In genomic region chr19:48646192-48646911, GRCh38 we compare ENCODE assay signal across 8 cellular contexts. TPM values are rescaled to one million over a fixed set of nuclear protein-coding genes. Genes with fewer than 3 reads are reported as not detected.
DNase-seq lines count a peak whose midpoint lies in the region; ATAC-seq and TF ChIP-seq lines count a peak whose summit lies in the region.

No MANE protein-coding gene starts in this region.

- H3K4me1 ChIP-seq in PC-9 (replicated peaks; ENCODE audit: insufficient read depth) = peaks cover 23% of the 10 kb centered on the region
- peaks cover 17 to 29% (median 26%) of the 10 kb centered on the region in 4 donors for H3K4me1 ChIP-seq in esophagus muscularis mucosa

- intact Hi-C loops in PC-9 (cut with micrococcal nuclease; ENCODE audit: unreplicated experiment) = loop anchor here (1.0 to 10.0 kb wide), 8 partner anchors 68 to 348 kb away; partner anchors contain the start of genes FTL, FUT1, GYS1 and RUVBL2
- intact Hi-C loops in esophagus muscularis mucosa (cut with DNase I) = loop anchor here (10.0 kb wide), 2 partner anchors 148 to 198 kb away; no protein-coding TSS in a partner anchor

- H3K36me3 ChIP-seq in PC-9 (ENCODE audit: low read depth) (no peaks in the 10 kb centered on the region), esophagus muscularis mucosa (no peaks in the 10 kb centered on the region)

- no peaks in the 10 kb centered on the region for H3K9me2 ChIP-seq in PC-9 (ENCODE audit: insufficient read depth)

- H3K79me2 ChIP-seq in PC-9 (ENCODE audit: low read depth) = no peaks in the 10 kb centered on the region

- H2AFZ ChIP-seq in PC-9 = peak overlapping the region; percentile 90

- TF ChIP-seq CTCF in PC-9 (conservative IDR thresholded peaks at IDR 0.05) = peak; percentile 97
- peak; percentile 92 to 98 (median 96) for TF ChIP-seq CTCF in esophagus muscularis mucosa (IDR thresholded peaks at IDR 0.05)

- no TSS peak for BruUV-seq in PC-9 (replicated peaks; lab: Mats Ljungman, UMichigan)

- H3K4me1 Mint-ChIP-seq in activated T-cell treated with anti-CD3 and anti-CD28 coated beads, Interleukin-2, amount 50 U/mL, for 24 hours (ENCODE audit: low read depth) = peaks cover 44% of the 10 kb centered on the region
- peaks cover 54 to 64% (median 62%) of the 10 kb centered on the region in 3 donors for H3K4me1 Mint-ChIP-seq in naive B cell

- H4K20me1 ChIP-seq in PC-9 (ENCODE audit: insufficient read depth) = no peaks in the 10 kb centered on the region

- no peaks in the 10 kb centered on the region for H3K9me3 ChIP-seq in PC-9 (ENCODE audit: insufficient read depth, low read depth)
- H3K9me3 ChIP-seq in esophagus muscularis mucosa = no peaks in the 10 kb centered on the region

- ATAC-seq in GM21515 (IDR thresholded peaks at IDR 0.05; ENCODE audit: unreplicated experiment) (peak; percentile 66), naive B cell (ENCODE audit: low read depth in 2 of 2) (peak; percentile 71 to 79)

- no peak for TF ChIP-seq EP300 in esophagus muscularis mucosa (IDR thresholded peaks at IDR 0.05)

- 1% methylated on average over 28 of the region's 36 CpGs for WGBS in esophagus muscularis mucosa

- no peaks in the 10 kb centered on the region for H3K27me3 ChIP-seq in PC-9 (ENCODE audit: insufficient read depth, low read depth)
- H3K27me3 ChIP-seq in esophagus muscularis mucosa = no peaks in the 10 kb centered on the region

- peaks cover 30% of the 10 kb centered on the region for H3F3A ChIP-seq in PC-9 (ENCODE audit: insufficient read depth, low read depth)

- peak overlapping the region; percentile 97 for H3K4me2 ChIP-seq in PC-9

- no peaks in the 10 kb centered on the region for H3K36me3 Mint-ChIP-seq in activated T-cell treated with anti-CD3 and anti-CD28 coated beads, Interleukin-2, amount 50 U/mL, for 24 hours (ENCODE audit: low read depth)
- H3K36me3 Mint-ChIP-seq in naive B cell = no peaks in the 10 kb centered on the region

- no peaks in the 10 kb centered on the region for H3K9me3 Mint-ChIP-seq in activated T-cell treated with anti-CD3 and anti-CD28 coated beads, Interleukin-2, amount 50 U/mL, for 24 hours
- no peaks in the 10 kb centered on the region for H3K9me3 Mint-ChIP-seq in naive B cell

- no peak overlapping the region for H3K27ac ChIP-seq in PC-9
- peak overlapping the region; percentile 89 to 94 (median 91) for H3K27ac ChIP-seq in esophagus muscularis mucosa (replicated peaks in 1 of 4)

- POLR2A ChIA-PET in PC-9 (lab: Charles Lee; ENCODE audit: unreplicated experiment) = interaction anchor here (0.5 to 0.9 kb wide), 4 partner anchors 81 to 807 kb away, joined by 3 to 5 read pairs (median 4); partner anchors contain the start of gene GYS1

- CTCF ChIA-PET in PC-9 (lab: Charles Lee) = interaction anchor here (1.0 kb wide), 1 partner anchor 196 kb away, joined by 4 read pairs; no protein-coding TSS in a partner anchor

- peak overlapping the region; percentile 79 for H3K4me3 Mint-ChIP-seq in activated T-cell treated with anti-CD3 and anti-CD28 coated beads, Interleukin-2, amount 50 U/mL, for 24 hours
- peak overlapping the region; percentile 91 to 98 (median 96) for H3K4me3 Mint-ChIP-seq in naive B cell

- peak; percentile 74 for DNase-seq in COLO829 (ENCODE audit: low spot score)
- peak; percentile 86 for DNase-seq in Jurkat, Clone E6-1 (ENCODE audit: low read depth, low spot score)
- peak; percentile 66 to 90 for DNase-seq in PC-9
- DNase-seq in activated T-cell treated with anti-CD3 and anti-CD28 coated beads, Interleukin-2, amount 50 U/mL, for 24 hours = peak; percentile 97
- no peak for DNase-seq in esophagus muscularis mucosa (ENCODE audit: extremely low spot score)
- DNase-seq in naive B cell = peak; percentile 91
- peak; percentile 80 to 86 for DNase-seq in stimulated activated CD8-positive, alpha-beta memory T cell treated with anti-CD3 and anti-CD28 coated beads, Interleukin-7, amount 100 ng/mL, for 48 hours (ENCODE audit: extremely low read depth in 1 of 2, low read depth in 1 of 2)

- TF ChIP-seq POLR2A in esophagus muscularis mucosa (IDR thresholded peaks at IDR 0.05; ENCODE audit: low read depth) = no peak

- peak overlapping the region; percentile 58 for H3K4me3 ChIP-seq in Jurkat, Clone E6-1 (ENCODE audit: low read length)
- H3K4me3 ChIP-seq in PC-9 (peak overlapping the region; percentile 69), esophagus muscularis mucosa (peak overlapping the region; percentile 63 to 73 (median 67))

- H3K27me3 Mint-ChIP-seq in activated T-cell treated with anti-CD3 and anti-CD28 coated beads, Interleukin-2, amount 50 U/mL, for 24 hours = no peaks in the 10 kb centered on the region
- H3K27me3 Mint-ChIP-seq in naive B cell = no peaks in the 10 kb centered on the region

- H3K27ac Mint-ChIP-seq in activated T-cell treated with anti-CD3 and anti-CD28 coated beads, Interleukin-2, amount 50 U/mL, for 24 hours = peak overlapping the region; percentile 89
- H3K27ac Mint-ChIP-seq in naive B cell = peak overlapping the region; percentile 81 to 98 (median 94)

RNA-seq across cellular contexts. Expression of gene CA11, which starts 0.4 kb away (rescaled TPM):
- polyA plus RNA-seq in Jurkat, Clone E6-1 (2012; ENCODE audit: insufficient read depth, insufficient read length) = 21.9 TPM
- total RNA-seq in PC-9 (2021) = 11.0 and 12.2 TPM in 2 replicates
- total RNA-seq in esophagus muscularis mucosa = 10 to 100 TPM; 11.9 to 16.5 (median 14.9) TPM
- 10 to 100 TPM in 3 of 6 donors, 1 to 10 TPM in 3; 2.8 to 15.2 (median 10.6) TPM for polyA plus RNA-seq in naive B cell (ENCODE audit: low read depth in 6 of 6)

RNA-seq across cellular contexts. Expression of gene DBP, which starts 9.2 kb away (rescaled TPM):
- polyA plus RNA-seq in Jurkat, Clone E6-1 (2012; ENCODE audit: insufficient read depth, insufficient read length) = 23.6 TPM
- total RNA-seq in PC-9 (2021) (48.2 and 48.6 TPM in 2 replicates), esophagus muscularis mucosa (1 to 10 TPM; 3.0 to 9.3 (median 7.2) TPM)
- polyA plus RNA-seq in naive B cell (ENCODE audit: low read depth in 6 of 6) = 10 to 100 TPM; 27.6 to 73.8 (median 46.4) TPM

RNA-seq across cellular contexts. Expression of gene NTN5, which starts 26.5 kb away (rescaled TPM):
- not detected for polyA plus RNA-seq in Jurkat, Clone E6-1 (2012; ENCODE audit: insufficient read depth, insufficient read length)
- 2.9 and 7.4 TPM in 2 replicates for total RNA-seq in PC-9 (2021)
- total RNA-seq in esophagus muscularis mucosa = under 1 TPM in 3 of 4 donors, not detected in 1; under 0.01 to 0.34 (median 0.17) TPM
- not detected for polyA plus RNA-seq in naive B cell (ENCODE audit: low read depth in 6 of 6)

RNA-seq across cellular contexts. Expression of gene SPHK2, which starts 27.0 kb away (rescaled TPM):
- polyA plus RNA-seq in Jurkat, Clone E6-1 (2012; ENCODE audit: insufficient read depth, insufficient read length) = 21.6 TPM
- total RNA-seq in PC-9 (2021) (18.4 and 20.0 TPM in 2 replicates), esophagus muscularis mucosa (10 to 100 TPM; 15.9 to 24.5 (median 17.0) TPM)
- 10 to 100 TPM in 4 of 6 donors, 1 to 10 TPM in 2; 5.6 to 16.5 (median 10.8) TPM for polyA plus RNA-seq in naive B cell (ENCODE audit: low read depth in 6 of 6)

RNA-seq across cellular contexts. Expression of gene RPL18, which starts 27.4 kb away (rescaled TPM):
- polyA plus RNA-seq in Jurkat, Clone E6-1 (2012; ENCODE audit: insufficient read depth, insufficient read length) = 2,707 TPM
- total RNA-seq in PC-9 (2021) (1,618 and 1,710 TPM in 2 replicates), esophagus muscularis mucosa (1,000 to 10,000 TPM; 1,298 to 2,105 (median 1,742) TPM)
- 1,000 to 10,000 TPM; 1,850 to 2,706 (median 2,170) TPM for polyA plus RNA-seq in naive B cell (ENCODE audit: low read depth in 6 of 6)
